In genomic region chr2:155958834-155959233, GRCh38 we compare ENCODE assay signal across 27 cellular contexts.
"Had no signal": no experiment of that assay in that cellular context is flagged by ENCODE, and none has a peak within 500 bp of the region (broad histone marks: within the 10 kb centered on the region; RNA-seq: fewer than 3 reads in every experiment).

No MANE protein-coding gene starts in this region.

- DNase-seq: naive thymus-derived CD4-positive, alpha-beta T cell; natural killer cell; nucleus accumbens; pancreas; retina; right cardiac atrium; spleen; stimulated activated CD4-positive, alpha-beta T cell treated with anti-CD3 and anti-CD28 coated beads, Interleukin-12 subunit alpha, Interleukin-12 subunit beta, amount 100 ng/mL, for 4 hours; stimulated activated CD4-positive, alpha-beta T cell treated with anti-CD3 and anti-CD28 coated beads, Interleukin-1b, Interleukin-23, amount 100 ng/mL, for 48 hours; stimulated activated CD4-positive, alpha-beta T cell treated with anti-CD3 and anti-CD28 coated beads, Interleukin-4, amount 100 ng/mL, for 1 hour; stimulated activated CD4-positive, alpha-beta T cell treated with anti-CD3 and anti-CD28 coated beads, Interleukin-4, amount 100 ng/mL, for 4 hours; stimulated activated CD8-positive, alpha-beta memory T cell treated with anti-CD3 and anti-CD28 coated beads, Interleukin-4, amount 100 ng/mL, for 48 hours; stimulated activated naive CD4-positive, alpha-beta T cell; stimulated activated naive CD8-positive, alpha-beta T cell treated with anti-CD3 and anti-CD28 coated beads, Interleukin-15, amount 100 ng/mL, for 72 hours; stimulated activated naive CD8-positive, alpha-beta T cell treated with anti-CD3 and anti-CD28 coated beads, Interleukin-15, Interleukin-2, amounts not matched to agents 100 U/mL and 50 U/mL, for 24 hours; substantia nigra; testis; tibial artery; transverse colon had no signal

- H3K4me3 ChIP-seq: pancreas, prostate gland, skin epidermis, smooth muscle cell, spleen, suprapubic skin, testis, tibial artery, transverse colon, vagina had no signal

- ATAC-seq: naive thymus-derived CD4-positive, alpha-beta T cell; natural killer cell; pancreas; right cardiac atrium; sciatic nerve; stimulated activated memory B cell treated with anti-CD40 and anti-IgM and Interleukin-4, amounts not matched to agents 10 μg/mL and 1 μg/mL and 100 μg/mL, for 72 hours; stimulated activated naive CD8-positive, alpha-beta T cell treated with anti-CD3 and anti-CD28 coated beads, Interleukin-15, amount 100 ng/mL, for 72 hours; stimulated activated naive CD8-positive, alpha-beta T cell treated with anti-CD3 and anti-CD28 coated beads, Interleukin-15, Interleukin-2, amounts not matched to agents 100 U/mL and 50 U/mL, for 24 hours had no signal

- H3K27ac ChIP-seq: neutrophil, pancreas, prostate gland, skin epidermis, spleen, suprapubic skin, testis, tibial artery, transverse colon, vagina had no signal

- H3K4me1 ChIP-seq: pancreas, prostate gland, spleen, suprapubic skin, testis, tibial artery, vagina had no signal

- H3K36me3 ChIP-seq: neutrophil, pancreas, prostate gland, spleen, suprapubic skin, tibial artery, transverse colon, vagina had no signal

- H3K9me3 ChIP-seq: neutrophil, pancreas, prostate gland, spleen, suprapubic skin, testis, tibial artery, vagina had no signal

- H3K27me3 ChIP-seq: neutrophil, pancreas, spleen, suprapubic skin, testis, tibial artery, transverse colon, vagina had no signal
